21 cellular contexts compared by ENCODE assay signal in the genomic region with DNA sequence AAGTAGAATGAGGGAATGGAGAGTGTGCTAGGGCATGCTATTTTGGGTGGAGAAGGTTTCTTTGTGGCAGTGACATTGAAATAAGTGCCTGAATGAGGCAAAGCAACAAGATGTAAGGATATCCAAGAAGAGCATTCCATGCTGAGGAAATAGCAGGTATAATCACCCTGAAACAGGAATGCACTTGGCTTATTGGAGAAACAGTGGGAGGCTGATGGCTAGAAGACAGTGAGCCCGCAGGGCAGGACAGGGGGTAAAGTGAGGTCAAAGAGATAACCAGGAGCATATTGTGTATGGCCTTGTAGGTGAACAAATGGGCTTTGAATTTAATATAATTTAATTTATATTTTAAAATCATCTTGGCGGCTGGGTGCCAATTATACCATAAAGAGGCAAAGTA.
"Had no signal": no experiment of that assay in that cellular context is flagged by ENCODE, and none has a peak within 500 bp of the region (broad histone marks: within the 10 kb centered on the region; RNA-seq: fewer than 3 reads in every experiment).

No MANE protein-coding gene starts in this region.

- H3K27ac Mint-ChIP-seq: naive thymus-derived CD8-positive, alpha-beta T cell; progenitor cell of endocrine pancreas; type B pancreatic cell had no signal

- H3K36me3 ChIP-seq: gastrocnemius medialis, heart right ventricle, pancreas, stomach, uterus had no signal

- H3K27me3 Mint-ChIP-seq: progenitor cell of endocrine pancreas, type B pancreatic cell had no signal

- H3K36me3 Mint-ChIP-seq: naive thymus-derived CD8-positive, alpha-beta T cell had no signal

- H3K4me1 ChIP-seq: gastrocnemius medialis, heart right ventricle, pancreas, stomach, uterus had no signal

- H3K9me3 Mint-ChIP-seq: neural crest cell had no signal

- H3K4me3 Mint-ChIP-seq: naive thymus-derived CD8-positive, alpha-beta T cell; neural crest cell; type B pancreatic cell had no signal

- DNase-seq: effector CD8-positive, alpha-beta T cell; gastrocnemius medialis; heart right ventricle; hypothalamus; kidney; left colon; naive thymus-derived CD8-positive, alpha-beta T cell; occipital lobe; pancreas; right cardiac atrium; small intestine; stimulated activated CD4-positive, alpha-beta T cell treated with anti-CD3 and anti-CD28 coated beads, Interleukin-12 subunit alpha, Interleukin-12 subunit beta, amount 100 ng/mL, for 4 hours; stimulated activated naive CD4-positive, alpha-beta T cell; stomach; substantia nigra; uterus had no signal

- H3K9me3 ChIP-seq: gastrocnemius medialis, heart right ventricle, pancreas, stomach, uterus had no signal

- H3K4me3 ChIP-seq: coronary artery, gastrocnemius medialis, heart right ventricle, pancreas, stomach, uterus had no signal

- H3K27me3 ChIP-seq: gastrocnemius medialis, pancreas, stomach, uterus had no signal

- H3K27ac ChIP-seq: coronary artery, gastrocnemius medialis, heart right ventricle, pancreas, stomach, uterus had no signal

- ATAC-seq: esophagus mucosa; gastrocnemius medialis; heart right ventricle; left colon; naive thymus-derived CD8-positive, alpha-beta T cell; pancreas; right cardiac atrium had no signal

- H3K4me1 Mint-ChIP-seq: naive thymus-derived CD8-positive, alpha-beta T cell had no signal
